ENCODE assay signal across 8 cellular contexts in genomic region chr3:123489400-123490004, GRCh38. TPM values are rescaled to one million over a fixed set of nuclear protein-coding genes. Genes with fewer than 3 reads are reported as not detected.
DNase-seq lines count a peak whose midpoint lies in the region; ATAC-seq and TF ChIP-seq lines count a peak whose summit lies in the region.

No MANE protein-coding gene starts in this region.

- no peak for TF ChIP-seq EP300 in Ishikawa (IDR thresholded peaks at IDR 0.05; ENCODE audit: borderline replicate concordance)

- intact Hi-C loops in left ventricle myocardium superior (cut with micrococcal nuclease) = no loop called here

- peak; percentile 83 for ATAC-seq in left ventricle myocardium superior
- no peak for ATAC-seq in GM21619 (IDR thresholded peaks at IDR 0.05; ENCODE audit: unreplicated experiment)
- no peak for ATAC-seq in GM21515 (IDR thresholded peaks at IDR 0.05; ENCODE audit: unreplicated experiment)

- DNase-seq in DMS79 (lab: John Stamatoyannopoulos, UW) = peak; percentile 39
- peak; percentile 52 for DNase-seq in RPMI8226
- peak in 45 of 56 donors; percentile 5 to 84 (median 41) for DNase-seq in amygdala (lab: John Stamatoyannopoulos, UW)
- peak; percentile 83 for DNase-seq in left ventricle myocardium superior
- peak; percentile 76 for DNase-seq in retina

- peak; percentile 86 for TF ChIP-seq RAD21 in Ishikawa (IDR thresholded peaks at IDR 0.05; ENCODE audit: low read depth)

TF ChIP-seq in Ishikawa, 13 proteins besides CTCF, POLR2A, EP300 and RAD21:
- TF ChIP-seq ZBTB7A (IDR thresholded peaks at IDR 0.05; ENCODE audit: low read depth) = no peak
- no peak for TF ChIP-seq YY1 (IDR thresholded peaks at IDR 0.05; ENCODE audit: low read depth)
- TF ChIP-seq FOXM1 (IDR thresholded peaks at IDR 0.05; ENCODE audit: borderline replicate concordance, low read depth) = no peak
TF ChIP-seq in Ishikawa: peak in this region for 0.

RNA-seq across cellular contexts. Expression of gene ADCY5, which starts 40.6 kb away (rescaled TPM):
- 273 TPM for total RNA-seq in left ventricle myocardium superior
